ENCODE assay signal across 1 cellular context in the genomic region with DNA sequence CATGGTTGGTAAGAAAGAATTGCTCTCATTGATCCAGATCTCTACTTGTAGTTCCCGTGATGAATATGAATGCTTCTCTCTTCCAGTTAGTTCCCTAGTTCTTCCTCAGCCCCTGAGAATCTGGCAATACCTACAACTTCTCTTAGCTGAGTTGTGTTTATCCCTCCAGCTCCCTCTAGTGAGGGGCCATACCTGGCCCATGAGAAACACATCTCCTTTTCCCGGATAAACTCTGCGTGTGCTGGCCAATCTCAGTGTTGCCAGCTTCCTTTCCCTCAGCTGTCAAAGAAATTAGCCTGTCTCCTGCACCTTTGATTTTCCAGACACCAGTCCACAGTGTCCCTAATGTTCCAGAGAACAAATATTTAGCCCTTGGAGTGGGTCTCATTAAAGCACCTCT.
TF ChIP-seq lines count a peak whose summit lies in the region.

No MANE protein-coding gene starts in this region.

TF ChIP-seq in H1, 55 proteins besides CTCF, POLR2A, EP300 and RAD21:
- TF ChIP-seq NANOG (IDR thresholded peaks at IDR 0.05; ENCODE audit: insufficient read depth, low read depth, low read length, poor library complexity, severe bottlenecking) = no peak
- TF ChIP-seq CHD1 (IDR thresholded peaks at IDR 0.05; ENCODE audit: low read depth, low read length) = no peak
- TF ChIP-seq EZH2 (IDR thresholded peaks at IDR 0.05; ENCODE audit: low read depth, low read length, severe bottlenecking) = no peak
- TF ChIP-seq CHD2 (IDR thresholded peaks at IDR 0.05; ENCODE audit: low read length) = no peak
- no peak for TF ChIP-seq MAFK (IDR thresholded peaks at IDR 0.05; ENCODE audit: low read depth, low read length)
- no peak for TF ChIP-seq TEAD4 (IDR thresholded peaks at IDR 0.05; ENCODE audit: low read depth, low read length)
- TF ChIP-seq SP4 (IDR thresholded peaks at IDR 0.05; ENCODE audit: low read length) = no peak
- no peak for TF ChIP-seq ASH2L (IDR thresholded peaks at IDR 0.05; ENCODE audit: low read length)
- TF ChIP-seq SIN3A (conservative IDR thresholded peaks at IDR 0.05 in 1 of 2, IDR thresholded peaks at IDR 0.05 in 1 of 2; ENCODE audit: low read depth in 1 of 2, low read length in 2 of 2) = no peak
- TF ChIP-seq, protein P1, sequence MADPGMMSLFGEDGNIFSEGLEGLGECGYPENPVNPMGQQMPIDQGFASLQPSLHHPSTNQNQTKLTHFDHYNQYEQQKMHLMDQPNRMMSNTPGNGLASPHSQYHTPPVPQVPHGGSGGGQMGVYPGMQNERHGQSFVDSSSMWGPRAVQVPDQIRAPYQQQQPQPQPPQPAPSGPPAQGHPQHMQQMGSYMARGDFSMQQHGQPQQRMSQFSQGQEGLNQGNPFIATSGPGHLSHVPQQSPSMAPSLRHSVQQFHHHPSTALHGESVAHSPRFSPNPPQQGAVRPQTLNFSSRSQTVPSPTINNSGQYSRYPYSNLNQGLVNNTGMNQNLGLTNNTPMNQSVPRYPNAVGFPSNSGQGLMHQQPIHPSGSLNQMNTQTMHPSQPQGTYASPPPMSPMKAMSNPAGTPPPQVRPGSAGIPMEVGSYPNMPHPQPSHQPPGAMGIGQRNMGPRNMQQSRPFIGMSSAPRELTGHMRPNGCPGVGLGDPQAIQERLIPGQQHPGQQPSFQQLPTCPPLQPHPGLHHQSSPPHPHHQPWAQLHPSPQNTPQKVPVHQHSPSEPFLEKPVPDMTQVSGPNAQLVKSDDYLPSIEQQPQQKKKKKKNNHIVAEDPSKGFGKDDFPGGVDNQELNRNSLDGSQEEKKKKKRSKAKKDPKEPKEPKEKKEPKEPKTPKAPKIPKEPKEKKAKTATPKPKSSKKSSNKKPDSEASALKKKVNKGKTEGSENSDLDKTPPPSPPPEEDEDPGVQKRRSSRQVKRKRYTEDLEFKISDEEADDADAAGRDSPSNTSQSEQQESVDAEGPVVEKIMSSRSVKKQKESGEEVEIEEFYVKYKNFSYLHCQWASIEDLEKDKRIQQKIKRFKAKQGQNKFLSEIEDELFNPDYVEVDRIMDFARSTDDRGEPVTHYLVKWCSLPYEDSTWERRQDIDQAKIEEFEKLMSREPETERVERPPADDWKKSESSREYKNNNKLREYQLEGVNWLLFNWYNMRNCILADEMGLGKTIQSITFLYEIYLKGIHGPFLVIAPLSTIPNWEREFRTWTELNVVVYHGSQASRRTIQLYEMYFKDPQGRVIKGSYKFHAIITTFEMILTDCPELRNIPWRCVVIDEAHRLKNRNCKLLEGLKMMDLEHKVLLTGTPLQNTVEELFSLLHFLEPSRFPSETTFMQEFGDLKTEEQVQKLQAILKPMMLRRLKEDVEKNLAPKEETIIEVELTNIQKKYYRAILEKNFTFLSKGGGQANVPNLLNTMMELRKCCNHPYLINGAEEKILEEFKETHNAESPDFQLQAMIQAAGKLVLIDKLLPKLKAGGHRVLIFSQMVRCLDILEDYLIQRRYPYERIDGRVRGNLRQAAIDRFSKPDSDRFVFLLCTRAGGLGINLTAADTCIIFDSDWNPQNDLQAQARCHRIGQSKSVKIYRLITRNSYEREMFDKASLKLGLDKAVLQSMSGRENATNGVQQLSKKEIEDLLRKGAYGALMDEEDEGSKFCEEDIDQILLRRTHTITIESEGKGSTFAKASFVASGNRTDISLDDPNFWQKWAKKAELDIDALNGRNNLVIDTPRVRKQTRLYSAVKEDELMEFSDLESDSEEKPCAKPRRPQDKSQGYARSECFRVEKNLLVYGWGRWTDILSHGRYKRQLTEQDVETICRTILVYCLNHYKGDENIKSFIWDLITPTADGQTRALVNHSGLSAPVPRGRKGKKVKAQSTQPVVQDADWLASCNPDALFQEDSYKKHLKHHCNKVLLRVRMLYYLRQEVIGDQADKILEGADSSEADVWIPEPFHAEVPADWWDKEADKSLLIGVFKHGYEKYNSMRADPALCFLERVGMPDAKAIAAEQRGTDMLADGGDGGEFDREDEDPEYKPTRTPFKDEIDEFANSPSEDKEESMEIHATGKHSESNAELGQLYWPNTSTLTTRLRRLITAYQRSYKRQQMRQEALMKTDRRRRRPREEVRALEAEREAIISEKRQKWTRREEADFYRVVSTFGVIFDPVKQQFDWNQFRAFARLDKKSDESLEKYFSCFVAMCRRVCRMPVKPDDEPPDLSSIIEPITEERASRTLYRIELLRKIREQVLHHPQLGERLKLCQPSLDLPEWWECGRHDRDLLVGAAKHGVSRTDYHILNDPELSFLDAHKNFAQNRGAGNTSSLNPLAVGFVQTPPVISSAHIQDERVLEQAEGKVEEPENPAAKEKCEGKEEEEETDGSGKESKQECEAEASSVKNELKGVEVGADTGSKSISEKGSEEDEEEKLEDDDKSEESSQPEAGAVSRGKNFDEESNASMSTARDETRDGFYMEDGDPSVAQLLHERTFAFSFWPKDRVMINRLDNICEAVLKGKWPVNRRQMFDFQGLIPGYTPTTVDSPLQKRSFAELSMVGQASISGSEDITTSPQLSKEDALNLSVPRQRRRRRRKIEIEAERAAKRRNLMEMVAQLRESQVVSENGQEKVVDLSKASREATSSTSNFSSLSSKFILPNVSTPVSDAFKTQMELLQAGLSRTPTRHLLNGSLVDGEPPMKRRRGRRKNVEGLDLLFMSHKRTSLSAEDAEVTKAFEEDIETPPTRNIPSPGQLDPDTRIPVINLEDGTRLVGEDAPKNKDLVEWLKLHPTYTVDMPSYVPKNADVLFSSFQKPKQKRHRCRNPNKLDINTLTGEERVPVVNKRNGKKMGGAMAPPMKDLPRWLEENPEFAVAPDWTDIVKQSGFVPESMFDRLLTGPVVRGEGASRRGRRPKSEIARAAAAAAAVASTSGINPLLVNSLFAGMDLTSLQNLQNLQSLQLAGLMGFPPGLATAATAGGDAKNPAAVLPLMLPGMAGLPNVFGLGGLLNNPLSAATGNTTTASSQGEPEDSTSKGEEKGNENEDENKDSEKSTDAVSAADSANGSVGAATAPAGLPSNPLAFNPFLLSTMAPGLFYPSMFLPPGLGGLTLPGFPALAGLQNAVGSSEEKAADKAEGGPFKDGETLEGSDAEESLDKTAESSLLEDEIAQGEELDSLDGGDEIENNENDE (IDR thresholded peaks at IDR 0.05; ENCODE audit: insufficient replicate concordance, low read length) = no peak
- no peak for TF ChIP-seq HDAC2 (IDR thresholded peaks at IDR 0.05; ENCODE audit: borderline replicate concordance in 1 of 2, low read depth in 2 of 2, low read length in 2 of 2)
- TF ChIP-seq, protein P2, sequence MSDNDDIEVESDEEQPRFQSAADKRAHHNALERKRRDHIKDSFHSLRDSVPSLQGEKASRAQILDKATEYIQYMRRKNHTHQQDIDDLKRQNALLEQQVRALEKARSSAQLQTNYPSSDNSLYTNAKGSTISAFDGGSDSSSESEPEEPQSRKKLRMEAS (IDR thresholded peaks at IDR 0.05) = no peak
- TF ChIP-seq SAP30 (IDR thresholded peaks at IDR 0.05; ENCODE audit: insufficient read depth, insufficient replicate concordance, low read length) = no peak
- TF ChIP-seq ZNF274 (IDR thresholded peaks at IDR 0.05; ENCODE audit: borderline replicate concordance, extremely low read depth, low read length) = no peak
- TF ChIP-seq BRCA1 (IDR thresholded peaks at IDR 0.05; ENCODE audit: low read depth, low read length) = no peak
- no peak for TF ChIP-seq GTF2F1 (IDR thresholded peaks at IDR 0.05; ENCODE audit: borderline replicate concordance, low read depth, low read length)
- TF ChIP-seq CEBPB (IDR thresholded peaks at IDR 0.05; ENCODE audit: low read depth, low read length) = no peak
- no peak for TF ChIP-seq RXRA (IDR thresholded peaks at IDR 0.05; ENCODE audit: insufficient read depth, low read depth, low read length)
